Comparison of ENCODE assay signal across 15 cellular contexts in genomic region chr6:81950877-81951276, GRCh38.
A peak's percentile ranks its signal among the peaks of the same experiment; 100 is the strongest.
DNase-seq lines count a peak whose midpoint lies in the region; ATAC-seq and TF ChIP-seq lines count a peak whose summit lies in the region.
"Had no signal": no experiment of that assay in that cellular context is flagged by ENCODE, and none has a peak within 500 bp of the region (broad histone marks: within the 10 kb centered on the region; RNA-seq: fewer than 3 reads in every experiment).

No MANE protein-coding gene starts in this region.

- no peaks in the 10 kb centered on the region for H3K27me3 Mint-ChIP-seq in activated T-cell treated with anti-CD3 and anti-CD28 coated beads, Interleukin-2, amount 50 U/mL, for 4 hours (ENCODE audit: low read depth)

- H3K4me3 Mint-ChIP-seq in activated T-cell treated with anti-CD3 and anti-CD28 coated beads, Interleukin-2, amount 50 U/mL, for 4 hours: no peak overlapping the region

- no peak for TF ChIP-seq POLR2A in erythroblast (IDR thresholded peaks at IDR 0.05; ENCODE audit: low read length)

- H3K9me3 Mint-ChIP-seq in activated T-cell treated with anti-CD3 and anti-CD28 coated beads, Interleukin-2, amount 50 U/mL, for 4 hours: no peaks in the 10 kb centered on the region

- TF ChIP-seq CTCF in RWPE2 (IDR thresholded peaks at IDR 0.05; ENCODE audit: poor library complexity, severe bottlenecking): no peak

- H3K4me1 ChIP-seq in RWPE2 (ENCODE audit: insufficient read depth, poor library complexity, severe bottlenecking) (peaks cover 9% of the 10 kb centered on the region), mesodermal cell (ENCODE audit: control insufficient read depth, insufficient read depth, low read length, poor library complexity, severe bottlenecking) (peaks cover 7% of the 10 kb centered on the region)

- no peaks in the 10 kb centered on the region for H3K36me3 Mint-ChIP-seq in activated T-cell treated with anti-CD3 and anti-CD28 coated beads, Interleukin-2, amount 50 U/mL, for 4 hours (ENCODE audit: insufficient read depth)

- peak; percentile 78 for ATAC-seq in GM18861 (IDR thresholded peaks at IDR 0.05; ENCODE audit: unreplicated experiment)
- ATAC-seq in HG02870 (IDR thresholded peaks at IDR 0.05; ENCODE audit: unreplicated experiment): peak; percentile 59
- ATAC-seq in RWPE2 (ENCODE audit: low read depth): peak; percentile 96
- ATAC-seq in GM21447 (IDR thresholded peaks at IDR 0.05; ENCODE audit: unreplicated experiment): no peak
- no peak for ATAC-seq in activated T-cell treated with anti-CD3 and anti-CD28 coated beads, Interleukin-2, amount 50 U/mL, for 4 hours
- no peak for ATAC-seq in HG03520 (IDR thresholded peaks at IDR 0.05; ENCODE audit: unreplicated experiment)
- ATAC-seq: HepG2 had no signal

- no peaks in the 10 kb centered on the region for H3K36me3 ChIP-seq in RWPE2 (ENCODE audit: low read depth)
- no peaks in the 10 kb centered on the region for H3K36me3 ChIP-seq in mesodermal cell (ENCODE audit: control insufficient read depth, insufficient read depth, low read length)
- H3K36me3 ChIP-seq: spleen had no signal

- H3K27me3 ChIP-seq in RWPE2 (ENCODE audit: insufficient read depth, poor library complexity, severe bottlenecking): no peaks in the 10 kb centered on the region
- H3K27me3 ChIP-seq: spleen had no signal

- no CpG with 5 or more reads among the region's 1 CpG for WGBS in mesodermal cell (ENCODE audit: insufficient coverage in 2 of 2), 2 experiments

- H3K9me3 ChIP-seq in RWPE2 (ENCODE audit: severe bottlenecking) (no peaks in the 10 kb centered on the region), mesodermal cell (ENCODE audit: control insufficient read depth, low read length) (no peaks in the 10 kb centered on the region)
- H3K9me3 ChIP-seq: spleen had no signal

- DNase-seq in RWPE2 (ENCODE audit: low spot score): no peak
- no peak for DNase-seq in activated T-cell treated with anti-CD3 and anti-CD28 coated beads, Interleukin-2, amount 50 U/mL, for 4 hours
- no peak for DNase-seq in erythroblast (lab: John Stamatoyannopoulos, UW)
- DNase-seq: activated effector memory CD4-positive, alpha-beta T cell treated with Interleukin-2 at 50 U/mL for 16 hours; DMS79; NCI-H345; spleen; T-helper 2 cell had no signal

- H3K4me3 ChIP-seq in RWPE2 (ENCODE audit: severe bottlenecking) (no peak overlapping the region), mesodermal cell (ENCODE audit: extremely low read depth, insufficient read depth, low read length, poor library complexity, severe bottlenecking) (no peak overlapping the region)
- H3K4me3 ChIP-seq: lung, spleen had no signal

- no peaks in the 10 kb centered on the region for H3K4me1 Mint-ChIP-seq in activated T-cell treated with anti-CD3 and anti-CD28 coated beads, Interleukin-2, amount 50 U/mL, for 4 hours (ENCODE audit: low read depth)

- H3K27ac ChIP-seq in RWPE2 (ENCODE audit: poor library complexity, severe bottlenecking): peak overlapping the region; percentile 30
- peak overlapping the region; percentile 20 for H3K27ac ChIP-seq in mesodermal cell (ENCODE audit: low read depth, low read length, severe bottlenecking)
- H3K27ac ChIP-seq: spleen had no signal

Comparison
In these comparisons a context has a peak if more than half of its experiments do, and no peak if none do; other contexts are left out.
1. ATAC-seq: peak in GM18861 (single experiment), HG02870 (single experiment) and RWPE2 (single experiment); none in GM21447 (single experiment), activated T-cell treated with anti-CD3 and anti-CD28 coated beads, Interleukin-2, amount 50 U/mL, for 4 hours (0 of 2) and HG03520 (single experiment).